Comparison of ENCODE assay signal across 14 cellular contexts in the genomic region with DNA sequence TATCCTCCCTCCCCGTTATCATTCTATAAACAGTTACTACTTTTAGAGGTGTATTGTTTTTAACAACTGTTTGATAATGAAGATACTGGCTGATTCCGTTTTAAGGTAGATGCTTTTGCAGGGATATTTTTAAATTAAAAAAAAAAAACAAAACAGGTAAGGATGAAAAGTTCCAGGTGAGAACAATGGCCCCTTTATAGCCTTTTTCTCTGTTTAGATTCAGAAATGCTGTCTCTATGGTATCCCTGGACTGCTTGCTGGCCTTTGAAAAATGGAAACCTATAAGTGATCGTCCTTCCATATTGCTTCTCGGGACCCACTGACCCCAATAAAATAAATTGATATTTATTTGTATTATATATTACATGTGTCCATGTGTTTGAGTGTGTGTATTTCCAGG.
"Had no signal": no experiment of that assay in that cellular context is flagged by ENCODE, and none has a peak within 500 bp of the region (broad histone marks: within the 10 kb centered on the region; RNA-seq: fewer than 3 reads in every experiment).

No MANE protein-coding gene starts in this region.

- H3K27me3 ChIP-seq: gastroesophageal sphincter, tibial artery, vagina had no signal

- H3K9me3 ChIP-seq: gastroesophageal sphincter, tibial artery, vagina had no signal

- H3K36me3 Mint-ChIP-seq: activated naive CD4-positive, alpha-beta T cell treated with anti-CD3 and anti-CD28 coated beads, Interleukin-2, amount 50 U/mL, for 72 hours had no signal

- H3K4me1 ChIP-seq: tibial artery, vagina had no signal

- H3K4me3 Mint-ChIP-seq: activated CD4-positive, alpha-beta T cell treated with anti-CD3 and anti-CD28 coated beads, Interleukin-2, amount 10 ng/mL, durations not matched to agents 24 days and 14 days; naive B cell; WTC11 had no signal

- H3K36me3 ChIP-seq: gastroesophageal sphincter, tibial artery, vagina had no signal

- H3K27ac ChIP-seq: epithelial cell of prostate, gastroesophageal sphincter, tibial artery, vagina had no signal

- DNase-seq: activated CD8-positive, alpha-beta memory T cell treated with anti-CD3 and anti-CD28 coated beads for 24 hours; activated effector memory CD4-positive, alpha-beta T cell treated with anti-CD3 and anti-CD28 coated beads, Interleukin-2, amount 50 U/mL, for 16 hours; aorta; kidney; midbrain; naive B cell; retina; tibial artery had no signal

- H3K27ac Mint-ChIP-seq: activated CD4-positive, alpha-beta T cell treated with anti-CD3 and anti-CD28 coated beads, Interleukin-2, amount 10 ng/mL, durations not matched to agents 24 days and 14 days; activated naive CD4-positive, alpha-beta T cell treated with anti-CD3 and anti-CD28 coated beads, Interleukin-2, amount 50 U/mL, for 72 hours had no signal

- ATAC-seq: gastroesophageal sphincter had no signal

- H3K9me3 Mint-ChIP-seq: activated CD4-positive, alpha-beta T cell treated with anti-CD3 and anti-CD28 coated beads, Interleukin-2, amount 10 ng/mL, durations not matched to agents 24 days and 14 days; activated naive CD4-positive, alpha-beta T cell treated with anti-CD3 and anti-CD28 coated beads, Interleukin-2, amount 50 U/mL, for 72 hours; naive B cell; WTC11 had no signal

- H3K4me3 ChIP-seq: gastroesophageal sphincter, tibial artery, vagina had no signal

- H3K27me3 Mint-ChIP-seq: activated CD4-positive, alpha-beta T cell treated with anti-CD3 and anti-CD28 coated beads, Interleukin-2, amount 10 ng/mL, durations not matched to agents 24 days and 14 days; naive B cell had no signal
